26 cellular contexts compared by ENCODE assay signal in genomic region chr10:105384056-105384455, GRCh38.
"Had no signal": no experiment of that assay in that cellular context is flagged by ENCODE, and none has a peak within 500 bp of the region (broad histone marks: within the 10 kb centered on the region; RNA-seq: fewer than 3 reads in every experiment).

No MANE protein-coding gene starts in this region.

- DNase-seq: naive thymus-derived CD4-positive, alpha-beta T cell; natural killer cell; nucleus accumbens; pancreas; right cardiac atrium; right lobe of liver; sigmoid colon; small intestine; stimulated activated CD4-positive, alpha-beta T cell treated with anti-CD3 and anti-CD28 coated beads, Interleukin-15, amount 100 ng/mL, for 24 hours; stimulated activated CD4-positive, alpha-beta T cell treated with anti-CD3 and anti-CD28 coated beads, Interleukin-2, amount 100 ng/mL, for 24 hours; stimulated activated CD4-positive, alpha-beta T cell treated with anti-CD3 and anti-CD28 coated beads, Interleukin-2, amount 100 ng/mL, for 48 hours; stimulated activated CD4-positive, alpha-beta T cell treated with anti-CD3 and anti-CD28 coated beads, Interleukin-4, amount 100 ng/mL, for 24 hours; stimulated activated naive B cell treated with anti-CD40 and anti-IgM and Interleukin-4, amounts not matched to agents 10 μg/mL and 1 μg/mL and 100 μg/mL, for 72 hours; stimulated activated naive CD4-positive, alpha-beta T cell treated with Interleukin-2 at 50 U/mL for 16 hours; stomach; thyroid gland; trophoblast cell; upper lobe of left lung had no signal

- H3K36me3 ChIP-seq: neutrophil, pancreas, prostate gland, right lobe of liver, sigmoid colon, stomach, thoracic aorta, thyroid gland, tibial nerve, upper lobe of left lung had no signal

- H3K4me3 Mint-ChIP-seq: naive thymus-derived CD4-positive, alpha-beta T cell; natural killer cell; nephron; neural crest cell; stimulated activated effector memory CD8-positive, alpha-beta T cell treated with anti-CD3 and anti-CD28 coated beads, Interleukin-12 subunit alpha, Interleukin-12 subunit beta, amount 100 ng/mL, for 72 hours; stimulated activated naive B cell treated with anti-CD40 and anti-IgM and Interleukin-4, amounts not matched to agents 10 μg/mL and 1 μg/mL and 100 μg/mL, for 72 hours; stimulated activated naive CD8-positive, alpha-beta T cell treated with anti-CD3 and anti-CD28 coated beads, Interleukin-15, Interleukin-2, amounts not matched to agents 100 ng/mL and 50 ng/mL, for 24 hours had no signal

- H3K9me3 ChIP-seq: pancreas, prostate gland, sigmoid colon, stomach, thoracic aorta, thyroid gland, tibial nerve, upper lobe of left lung had no signal

- H3K4me3 ChIP-seq: pancreas, prostate gland, right lobe of liver, sigmoid colon, stomach, thoracic aorta, thyroid gland, tibial nerve, upper lobe of left lung had no signal

- H3K27ac ChIP-seq: neutrophil, pancreas, prostate gland, right lobe of liver, sigmoid colon, stomach, thoracic aorta, thyroid gland, tibial nerve, upper lobe of left lung had no signal

- H3K36me3 Mint-ChIP-seq: naive thymus-derived CD4-positive, alpha-beta T cell; natural killer cell; stimulated activated effector memory CD8-positive, alpha-beta T cell treated with anti-CD3 and anti-CD28 coated beads, Interleukin-12 subunit alpha, Interleukin-12 subunit beta, amount 100 ng/mL, for 72 hours; stimulated activated naive B cell treated with anti-CD40 and anti-IgM and Interleukin-4, amounts not matched to agents 10 μg/mL and 1 μg/mL and 100 μg/mL, for 72 hours had no signal

- H3K4me1 ChIP-seq: pancreas, prostate gland, right lobe of liver, sigmoid colon, stomach, thyroid gland, tibial nerve, upper lobe of left lung had no signal

- H3K27ac Mint-ChIP-seq: naive thymus-derived CD4-positive, alpha-beta T cell; natural killer cell; nephron; stimulated activated effector memory CD8-positive, alpha-beta T cell treated with anti-CD3 and anti-CD28 coated beads, Interleukin-12 subunit alpha, Interleukin-12 subunit beta, amount 100 ng/mL, for 72 hours; stimulated activated naive B cell treated with anti-CD40 and anti-IgM and Interleukin-4, amounts not matched to agents 10 μg/mL and 1 μg/mL and 100 μg/mL, for 72 hours; stimulated activated naive CD8-positive, alpha-beta T cell treated with anti-CD3 and anti-CD28 coated beads, Interleukin-15, Interleukin-2, amounts not matched to agents 100 ng/mL and 50 ng/mL, for 24 hours had no signal

- H3K27me3 Mint-ChIP-seq: stimulated activated naive B cell treated with anti-CD40 and anti-IgM and Interleukin-4, amounts not matched to agents 10 μg/mL and 1 μg/mL and 100 μg/mL, for 72 hours; stimulated activated naive CD8-positive, alpha-beta T cell treated with anti-CD3 and anti-CD28 coated beads, Interleukin-15, Interleukin-2, amounts not matched to agents 100 ng/mL and 50 ng/mL, for 24 hours had no signal

- ATAC-seq: naive thymus-derived CD4-positive, alpha-beta T cell; natural killer cell; pancreas; right cardiac atrium; right lobe of liver; stimulated activated effector memory CD8-positive, alpha-beta T cell treated with anti-CD3 and anti-CD28 coated beads, Interleukin-12 subunit alpha, Interleukin-12 subunit beta, amount 100 ng/mL, for 72 hours; stimulated activated naive B cell treated with anti-CD40 and anti-IgM and Interleukin-4, amounts not matched to agents 10 μg/mL and 1 μg/mL and 100 μg/mL, for 72 hours had no signal

- H3K27me3 ChIP-seq: neutrophil, pancreas, right lobe of liver, sigmoid colon, stomach, thyroid gland, tibial nerve, upper lobe of left lung had no signal

- H3K4me1 Mint-ChIP-seq: naive thymus-derived CD4-positive, alpha-beta T cell; natural killer cell; nephron; stimulated activated effector memory CD8-positive, alpha-beta T cell treated with anti-CD3 and anti-CD28 coated beads, Interleukin-12 subunit alpha, Interleukin-12 subunit beta, amount 100 ng/mL, for 72 hours; stimulated activated naive B cell treated with anti-CD40 and anti-IgM and Interleukin-4, amounts not matched to agents 10 μg/mL and 1 μg/mL and 100 μg/mL, for 72 hours had no signal
